Comparison of ENCODE assay signal across 32 cellular contexts in genomic region chr13:91684746-91685145, GRCh38.
"Had no signal": no experiment of that assay in that cellular context is flagged by ENCODE, and none has a peak within 500 bp of the region (broad histone marks: within the 10 kb centered on the region; RNA-seq: fewer than 3 reads in every experiment).

No MANE protein-coding gene starts in this region.

- H3K27ac Mint-ChIP-seq: naive thymus-derived CD8-positive, alpha-beta T cell; natural killer cell treated with Interleukin-12 subunit alpha and Interleukin-12 subunit beta and Interleukin-15 and Interleukin-18, amount 100 ng/mL, for 72 hours; nephron progenitor cell; neural progenitor cell; progenitor cell of endocrine pancreas; stimulated activated memory B cell treated with anti-CD40 and anti-IgM and Interleukin-4, amounts not matched to agents 10 μg/mL and 1 μg/mL and 100 μg/mL, for 72 hours; type B pancreatic cell had no signal

- H3K9ac ChIP-seq: neural progenitor cell, parathyroid adenoma had no signal

- H3K4me2 ChIP-seq: neural progenitor cell, smooth muscle cell had no signal

- DNase-seq: naive thymus-derived CD8-positive, alpha-beta T cell; nephron progenitor cell; occipital lobe; ovary; posterior cingulate gyrus; psoas muscle; right cardiac atrium; spleen; stimulated activated CD4-positive, alpha-beta T cell treated with anti-CD3 and anti-CD28 coated beads, Interleukin-12 subunit alpha, Interleukin-12 subunit beta, amount 100 ng/mL, for 4 hours; stimulated activated CD4-positive, alpha-beta T cell treated with anti-CD3 and anti-CD28 coated beads, Interleukin-1b, Interleukin-23, amount 100 ng/mL, for 48 hours; stimulated activated CD4-positive, alpha-beta T cell treated with anti-CD3 and anti-CD28 coated beads, Interleukin-4, amount 100 ng/mL, for 1 hour; stimulated activated CD4-positive, alpha-beta T cell treated with anti-CD3 and anti-CD28 coated beads, Interleukin-4, amount 100 ng/mL, for 4 hours; stimulated activated CD8-positive, alpha-beta memory T cell treated with anti-CD3 and anti-CD28 coated beads, Interleukin-4, amount 100 ng/mL, for 48 hours; stimulated activated naive CD4-positive, alpha-beta T cell; stimulated activated naive CD8-positive, alpha-beta T cell treated with anti-CD3 and anti-CD28 coated beads, Interleukin-15, amount 100 ng/mL, for 72 hours; stimulated activated naive CD8-positive, alpha-beta T cell treated with anti-CD3 and anti-CD28 coated beads, Interleukin-15, Interleukin-2, amounts not matched to agents 100 U/mL and 50 U/mL, for 24 hours; substantia nigra; testis; tibial artery; transverse colon; upper lobe of right lung; uterus had no signal

- H3K79me2 ChIP-seq: parathyroid adenoma had no signal

- H3K27me3 Mint-ChIP-seq: natural killer cell treated with Interleukin-12 subunit alpha and Interleukin-12 subunit beta and Interleukin-15 and Interleukin-18, amount 100 ng/mL, for 72 hours; stimulated activated memory B cell treated with anti-CD40 and anti-IgM and Interleukin-4, amounts not matched to agents 10 μg/mL and 1 μg/mL and 100 μg/mL, for 72 hours; type B pancreatic cell had no signal

- H3K36me3 ChIP-seq: neural progenitor cell, ovary, spleen, suprapubic skin, tibial artery, transverse colon, upper lobe of right lung, uterus had no signal

- H2AFZ ChIP-seq: neural progenitor cell, parathyroid adenoma had no signal

- H3K4me3 Mint-ChIP-seq: naive thymus-derived CD8-positive, alpha-beta T cell; natural killer cell treated with Interleukin-12 subunit alpha and Interleukin-12 subunit beta and Interleukin-15 and Interleukin-18, amount 100 ng/mL, for 72 hours; nephron progenitor cell; neural progenitor cell; stimulated activated memory B cell treated with anti-CD40 and anti-IgM and Interleukin-4, amounts not matched to agents 10 μg/mL and 1 μg/mL and 100 μg/mL, for 72 hours; stimulated activated naive CD8-positive, alpha-beta T cell treated with anti-CD3 and anti-CD28 coated beads, Interleukin-15, amount 100 ng/mL, for 72 hours; type B pancreatic cell had no signal

- H3K27me3 ChIP-seq: neural progenitor cell, ovary, spleen, suprapubic skin, testis, tibial artery, transverse colon, upper lobe of right lung, uterus had no signal

- H3K9me3 Mint-ChIP-seq: naive thymus-derived CD8-positive, alpha-beta T cell; nephron progenitor cell; neural progenitor cell; stimulated activated memory B cell treated with anti-CD40 and anti-IgM and Interleukin-4, amounts not matched to agents 10 μg/mL and 1 μg/mL and 100 μg/mL, for 72 hours; stimulated activated naive CD8-positive, alpha-beta T cell treated with anti-CD3 and anti-CD28 coated beads, Interleukin-15, amount 100 ng/mL, for 72 hours; type B pancreatic cell had no signal

- ATAC-seq: naive thymus-derived CD8-positive, alpha-beta T cell; natural killer cell treated with Interleukin-12 subunit alpha and Interleukin-12 subunit beta and Interleukin-15 and Interleukin-18, amount 100 ng/mL, for 72 hours; psoas muscle; right cardiac atrium; sciatic nerve; stimulated activated memory B cell treated with anti-CD40 and anti-IgM and Interleukin-4, amounts not matched to agents 10 μg/mL and 1 μg/mL and 100 μg/mL, for 72 hours; stimulated activated naive CD8-positive, alpha-beta T cell treated with anti-CD3 and anti-CD28 coated beads, Interleukin-15, amount 100 ng/mL, for 72 hours; stimulated activated naive CD8-positive, alpha-beta T cell treated with anti-CD3 and anti-CD28 coated beads, Interleukin-15, Interleukin-2, amounts not matched to agents 100 U/mL and 50 U/mL, for 24 hours; upper lobe of right lung had no signal

- H3K4me1 Mint-ChIP-seq: naive thymus-derived CD8-positive, alpha-beta T cell; stimulated activated memory B cell treated with anti-CD40 and anti-IgM and Interleukin-4, amounts not matched to agents 10 μg/mL and 1 μg/mL and 100 μg/mL, for 72 hours; stimulated activated naive CD8-positive, alpha-beta T cell treated with anti-CD3 and anti-CD28 coated beads, Interleukin-15, amount 100 ng/mL, for 72 hours had no signal

- H3K4me3 ChIP-seq: neural progenitor cell, ovary, psoas muscle, skin epidermis, smooth muscle cell, spleen, suprapubic skin, testis, tibial artery, transverse colon, upper lobe of right lung, uterus had no signal

- H3K4me1 ChIP-seq: neural progenitor cell, parathyroid adenoma, psoas muscle, spleen, suprapubic skin, testis, tibial artery, transverse colon, upper lobe of right lung, uterus had no signal

- H3K9me3 ChIP-seq: ovary, psoas muscle, spleen, suprapubic skin, testis, tibial artery, transverse colon, upper lobe of right lung, uterus had no signal

- H3K27ac ChIP-seq: neural progenitor cell, ovary, parathyroid adenoma, psoas muscle, skin epidermis, spleen, suprapubic skin, testis, tibial artery, transverse colon, upper lobe of right lung, uterus had no signal

- H3K36me3 Mint-ChIP-seq: naive thymus-derived CD8-positive, alpha-beta T cell; natural killer cell treated with Interleukin-12 subunit alpha and Interleukin-12 subunit beta and Interleukin-15 and Interleukin-18, amount 100 ng/mL, for 72 hours; neural progenitor cell; stimulated activated memory B cell treated with anti-CD40 and anti-IgM and Interleukin-4, amounts not matched to agents 10 μg/mL and 1 μg/mL and 100 μg/mL, for 72 hours; type B pancreatic cell had no signal
